ENCODE assay signal across 16 cellular contexts in the genomic region with DNA sequence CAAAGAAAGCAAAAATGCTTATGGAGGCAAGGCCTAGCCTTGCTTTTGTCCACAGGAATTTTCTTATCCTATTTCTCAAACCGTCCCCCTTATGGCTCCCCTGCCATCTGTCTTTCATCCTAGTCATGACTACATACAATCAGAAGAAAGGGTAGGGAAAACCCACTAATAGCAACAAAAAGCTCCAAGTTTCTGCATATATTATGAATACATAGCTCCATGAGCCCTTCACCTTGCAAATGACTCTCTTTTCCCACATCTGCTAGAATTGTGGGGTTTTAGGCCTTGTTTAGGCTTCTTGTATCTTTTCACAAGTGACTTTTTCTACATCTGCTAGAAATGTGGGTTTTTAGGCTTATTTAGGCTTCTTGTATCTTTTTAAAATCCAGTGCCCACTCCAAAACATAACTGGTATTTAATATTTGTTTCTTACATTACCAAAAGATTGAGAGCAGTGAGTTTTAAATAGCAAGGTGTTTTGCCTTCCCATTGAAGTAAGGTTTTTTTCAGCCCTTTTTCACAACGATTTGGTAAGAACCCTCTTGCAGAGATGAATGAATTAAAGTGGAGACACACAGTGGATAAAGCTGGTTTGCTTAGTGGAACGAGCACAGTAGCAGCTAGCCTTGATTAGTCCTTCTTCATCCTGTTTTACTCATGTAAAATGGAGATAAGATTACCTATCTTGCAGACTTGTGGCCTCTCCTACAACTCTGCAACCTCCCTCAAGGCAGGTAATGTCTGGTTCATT. TPM values are rescaled to one million over a fixed set of nuclear protein-coding genes. Genes with fewer than 3 reads are reported as not detected.
DNase-seq lines count a peak whose midpoint lies in the region; ATAC-seq, FAIRE-seq and TF ChIP-seq lines count a peak whose summit lies in the region.
"Had no signal": no experiment of that assay in that cellular context is flagged by ENCODE, and none has a peak within 500 bp of the region (broad histone marks: within the 10 kb centered on the region; RNA-seq: fewer than 3 reads in every experiment).

No MANE protein-coding gene starts in this region.

- H3K36me3 ChIP-seq in IMR-90 (ENCODE audit: control insufficient read depth, insufficient read depth, low read length) (peaks cover 12% of the 10 kb centered on the region), K562 (ENCODE audit: control insufficient read depth, insufficient read depth, low read length) (peaks cover 63% of the 10 kb centered on the region)
- H3K36me3 ChIP-seq: prostate gland had no signal

- TF ChIP-seq POLR2A in A549 (IDR thresholded peaks at IDR 0.05; ENCODE audit: low read length): no peak
- no peak; the same call in 1 of the 2 replicates for TF ChIP-seq POLR2A in IMR-90 (IDR thresholded peaks at IDR 0.05; ENCODE audit: low read depth, low read length)
- peak; percentile 36; the same call in 1 of the 2 replicates for TF ChIP-seq POLR2A in K562 (conservative IDR thresholded peaks at IDR 0.05)

- dilution Hi-C loops in IMR-90 (cut with HindIII; ENCODE audit: low sequenced_read_pairs, unreplicated experiment): no loop called here

- H2AFZ ChIP-seq in IMR-90 (replicated peaks; ENCODE audit: low read length, poor library complexity): no peak overlapping the region
- no peak overlapping the region for H2AFZ ChIP-seq in K562 (ENCODE audit: low read depth, low read length)

- H3K4ac ChIP-seq in IMR-90 (ENCODE audit: low read depth, low read length): no peak overlapping the region

- H2AK5ac ChIP-seq in IMR-90 (ENCODE audit: low read depth, low read length): 0 out of 2 replicates have a peak overlapping the region, but pooled peaks have one; percentile 0

- no peak overlapping the region for H2BK15ac ChIP-seq in IMR-90 (ENCODE audit: low read depth, low read length)

- no peak overlapping the region for H3K56ac ChIP-seq in IMR-90 (ENCODE audit: extremely low read depth, insufficient read depth, low read length)

- H3K9ac ChIP-seq in IMR-90 (ENCODE audit: low read depth, low read length) (no peak overlapping the region), K562 (ENCODE audit: insufficient read depth in 1 of 2, low read depth in 2 of 2, low read length in 2 of 2) (peak overlapping the region in 1 of 2 experiments; percentile 92; a peak in 2 of 4 replicates)

- peak overlapping the region; percentile 98; the same call in 2 of the 3 replicates for H3K4me2 ChIP-seq in A549
- H3K4me2 ChIP-seq in IMR-90 (ENCODE audit: low read depth, low read length): no peak overlapping the region
- peak overlapping the region; percentile 75 for H3K4me2 ChIP-seq in K562 (ENCODE audit: insufficient read depth, low read length)

- in situ Hi-C loops in IMR-90 (cut with MboI; ENCODE audit: low sequenced_read_pairs) (loop anchor here (5.0 to 25.0 kb wide), 2 partner anchors 68 to 127 kb away; no protein-coding TSS in a partner anchor), K562 (cut with MboI) (no loop called here)

- no peak overlapping the region for H4K5ac ChIP-seq in IMR-90 (ENCODE audit: low read depth, low read length)

- no peak overlapping the region for H2BK120ac ChIP-seq in IMR-90 (ENCODE audit: low read depth, low read length)

- H3K4me3 ChIP-seq in A549 (no peak overlapping the region), IMR-90 (ENCODE audit: insufficient read depth, low read depth, low read length) (no peak overlapping the region), K562 (peak overlapping the region; percentile 93)
- H3K4me3 ChIP-seq: prostate gland had no signal

- peaks cover 10 to 22% of the 10 kb centered on the region in 2 experiments for H3K79me1 ChIP-seq in IMR-90 (ENCODE audit: low read depth in 1 of 2, low read length in 2 of 2)

- peak overlapping the region; percentile 12 for H2BK5ac ChIP-seq in IMR-90 (ENCODE audit: low read depth, low read length, poor library complexity, severe bottlenecking)

- no peak overlapping the region for H2AK9ac ChIP-seq in IMR-90 (replicated peaks; ENCODE audit: low read depth, low read length, poor library complexity)

- no peak for TF ChIP-seq EP300 in A549 (IDR thresholded peaks at IDR 0.05)
- peak; percentile 46; the same call in 1 of the 2 replicates for TF ChIP-seq EP300 in K562 (IDR thresholded peaks at IDR 0.05; ENCODE audit: low read length)

- H3K4me1 ChIP-seq in A549 (peaks cover 19% of the 10 kb centered on the region), IMR-90 (ENCODE audit: control insufficient read depth, insufficient read depth, low read length) (peaks cover 5% of the 10 kb centered on the region), K562 (replicated peaks in 1 of 2; ENCODE audit: control insufficient read depth in 2 of 2, insufficient read depth in 2 of 2, low read length in 2 of 2) (peaks cover 19 to 39% of the 10 kb centered on the region in 2 experiments; a peak in 3 of 5 replicates)
- H3K4me1 ChIP-seq: prostate gland had no signal

- CTCF ChIA-PET in A549 (lab: Yijun Ruan, JAX): interaction anchor here (0.8 to 4.6 kb wide), 4 partner anchors 41 to 128 kb away, joined by 3 to 25 read pairs (median 3); no protein-coding TSS in a partner anchor
- CTCF ChIA-PET in IMR-90 (lab: Yijun Ruan, JAX): interaction anchor here (1.3 kb wide), 1 partner anchor 154 kb away, joined by 4 read pairs; no protein-coding TSS in a partner anchor
- CTCF ChIA-PET in K562 (lab: Yijun Ruan, JAX; ENCODE audit: low intra/inter-chr PET ratio): no interaction called here

- no peak overlapping the region for H3K18ac ChIP-seq in IMR-90 (ENCODE audit: low read depth, low read length)

- no peak overlapping the region for H3K23ac ChIP-seq in IMR-90 (ENCODE audit: low read depth, low read length)

- FAIRE-seq in A549 (lab: Jason Lieb, UNC) (no peak), K562 (lab: Jason Lieb, UNC) (no peak)
- FAIRE-seq: endometrium had no signal

- POLR2A ChIA-PET in A549 (lab: Yijun Ruan, JAX) (interaction anchor here (1.1 kb wide), 2 partner anchors 71 to 119 kb away, joined by 3 to 5 read pairs; no protein-coding TSS in a partner anchor), IMR-90 (lab: Charles Lee; ENCODE audit: unreplicated experiment) (interaction anchor here (1.3 kb wide), 1 partner anchor 118 kb away, joined by 3 read pairs; no protein-coding TSS in a partner anchor), K562 (lab: Yijun Ruan, JAX) (interaction anchor here (0.7 to 6.3 kb wide), 18 partner anchors 9 to 152 kb away, joined by 3 to 52 read pairs (median 4); no protein-coding TSS in a partner anchor)

- no peak overlapping the region; a peak in 2 of 4 replicates for H4K8ac ChIP-seq in IMR-90 (ENCODE audit: low read depth in 2 of 2, low read length in 2 of 2)

- BruUV-seq in IMR-90 (replicated peaks; lab: Mats Ljungman, UMichigan): no TSS peak
- BruUV-seq in K562 (replicated peaks; lab: Mats Ljungman, UMichigan): no TSS peak

- H3K79me2 ChIP-seq in K562 (ENCODE audit: control insufficient read depth, insufficient read depth, low read length): peaks cover 66% of the 10 kb centered on the region

- H4K20me1 ChIP-seq in IMR-90 (ENCODE audit: insufficient read depth, low read length) (peaks cover 15% of the 10 kb centered on the region), K562 (replicated peaks; ENCODE audit: control insufficient read depth, insufficient read depth, low read length) (0 out of 2 replicates have a peak, but pooled peaks cover 3% of the 10 kb centered on the region)

- no peak overlapping the region for H4K91ac ChIP-seq in IMR-90 (ENCODE audit: insufficient read depth, low read depth, low read length)

- H3K14ac ChIP-seq in IMR-90 (replicated peaks; ENCODE audit: low read depth, low read length): no peak overlapping the region

- no peak overlapping the region for H2BK20ac ChIP-seq in IMR-90 (ENCODE audit: low read depth, low read length)

- H3K27me3 ChIP-seq in IMR-90 (ENCODE audit: control insufficient read depth, insufficient read depth, low read length) (no peaks in the 10 kb centered on the region), K562 (ENCODE audit: control insufficient read depth in 2 of 2, insufficient read depth in 2 of 2, low read length in 2 of 2) (no peaks in the 10 kb centered on the region)

- H3K9me1 ChIP-seq in IMR-90 (ENCODE audit: insufficient read depth, low read length) (peaks cover 4% of the 10 kb centered on the region), K562 (ENCODE audit: control insufficient read depth, insufficient read depth, low read length) (no peaks in the 10 kb centered on the region)

- intact Hi-C loops in IMR-90 (cut with micrococcal nuclease): loop anchor here (5.0 kb wide), 1 partner anchor 423 kb away; no protein-coding TSS in a partner anchor
- intact Hi-C loops in K562 (cut with micrococcal nuclease): loop anchor here (2.0 to 10.0 kb wide), 4 partner anchors 129 to 757 kb away; a partner anchor contains a TSS

- 66% methylated on average over 3 of the region's 3 CpGs for WGBS in A549 (ENCODE audit: missing lambda C conversion rate)
- WGBS in IMR-90 (ENCODE audit: extremely low coverage in 2 of 2, insufficient read length in 1 of 2), 2 experiments: no CpG with 5 or more reads among the region's 3 CpGs
- WGBS in K562 (ENCODE audit: insufficient coverage, low coverage, missing lambda C conversion rate): 0% methylated on average over 3 of the region's 3 CpGs

- ATAC-seq in A549 (no peak), IMR-90 (ENCODE audit: low read depth) (no peak), K562 (peak; percentile 2; the same call in 2 of the 3 replicates), GM18519 (IDR thresholded peaks at IDR 0.05; ENCODE audit: low FRiP score, unreplicated experiment) (no peak), GM19351 (IDR thresholded peaks at IDR 0.05; ENCODE audit: unreplicated experiment) (no peak)
- ATAC-seq in stimulated activated naive CD8-positive, alpha-beta T cell treated with anti-CD3 and anti-CD28 coated beads, Interleukin-15, Interleukin-2, amounts not matched to agents 100 U/mL and 50 U/mL, for 24 hours: no peak

- H3K27ac ChIP-seq in A549 (peak overlapping the region; percentile 25 to 62; a peak in 4 of 6 replicates), IMR-90 (ENCODE audit: insufficient read depth, low read length) (no peak overlapping the region), K562 (ENCODE audit: extremely low read depth, low read depth, low read length) (peak overlapping the region; percentile 95)
- H3K27ac ChIP-seq: prostate gland had no signal

- TF ChIP-seq RAD21 in A549 (conservative IDR thresholded peaks at IDR 0.05 in 1 of 2, IDR thresholded peaks at IDR 0.05 in 1 of 2) (no peak), IMR-90 (IDR thresholded peaks at IDR 0.05; ENCODE audit: low read length) (no peak), K562 (CRISPR knock-in tag; conservative IDR thresholded peaks at IDR 0.05 in 1 of 2, IDR thresholded peaks at IDR 0.05 in 1 of 2) (no peak; a peak in 1 of 4 replicates)

- DNase-seq in A549 (ENCODE audit: low read depth in 1 of 2, low spot score in 1 of 2): no peak
- no peak for DNase-seq in IMR-90
- peak in 2 of 4 experiments; percentile 19 to 61 for DNase-seq in K562 (ENCODE audit: extremely low read depth in 1 of 4, low spot score in 3 of 4)
- peak; percentile 35 for DNase-seq in kidney tubule cell (ENCODE audit: low spot score)
- DNase-seq in activated CD4-positive, alpha-beta T cell treated with anti-CD3 and anti-CD28 coated beads for 4 hours: no peak
- DNase-seq in stimulated activated naive CD8-positive, alpha-beta T cell treated with anti-CD3 and anti-CD28 coated beads, Interleukin-15, Interleukin-2, amounts not matched to agents 100 U/mL and 50 U/mL, for 24 hours: no peak
- DNase-seq: DND-41; H7; NCI-H1417 treated with DMSO at 0.1 percent for 48 hours; SHP77 treated with DMSO at 0.1 percent for 48 hours; stimulated activated CD4-positive, alpha-beta T cell treated with anti-CD3 and anti-CD28 coated beads, Interleukin-4, amount 100 ng/mL, for 1 hour; stimulated activated naive CD4-positive, alpha-beta T cell had no signal

- TF ChIP-seq CTCF in A549 (IDR thresholded peaks at IDR 0.05) (no peak), IMR-90 (conservative IDR thresholded peaks at IDR 0.05; ENCODE audit: low read depth, low read length) (no peak), K562 (IDR thresholded peaks at IDR 0.05 in 2 of 3, conservative IDR thresholded peaks at IDR 0.05 in 1 of 3; ENCODE audit: insufficient read depth in 2 of 3, low read depth in 1 of 3, low read length in 3 of 3) (no peak)

- H3K9me3 ChIP-seq in A549 (no peaks in the 10 kb centered on the region), IMR-90 (ENCODE audit: control insufficient read depth, insufficient read depth, low read length) (no peaks in the 10 kb centered on the region), K562 (replicated peaks; ENCODE audit: control insufficient read depth, insufficient read depth, low read depth, low read length) (no peaks in the 10 kb centered on the region)
- H3K9me3 ChIP-seq: prostate gland had no signal

RNA-seq across cellular contexts. Expression of a gene that starts 4.4 kb away (rescaled TPM):
- polyA plus RNA-seq in A549 (2011; rRNA removed) (26.6 and 44.7 TPM in 2 replicates), A549 (2017; fragmentation: RNase III; extraction: RNeasy Plus Mini Kit Qiagen cat#74134 plus additional on column Dnase treatment) (36.0 to 49.6 TPM (median 41.6 TPM) in 3 replicates), IMR-90 (2012; rRNA removed) (114 and 129 TPM in 2 replicates), K562 (2011; rRNA removed) (62.1 and 67.7 TPM in 2 replicates), K562 (2014; fragmentation: Illumina TruSeq; extraction: Trizol) (70.7 and 71.9 TPM in 2 replicates), K562 (2014; fragmentation: Nextera tagmentation; extraction: Ambion mirVana) (10 to 100 TPM; 21.3 to 22.4 TPM), K562 (2014; rRNA removed) (118 and 142 TPM in 2 replicates)
- polyA plus RNA-seq in A549 (2012; cell fraction: cytosol; rRNA removed): 67.8 and 72.1 TPM in 2 replicates
- polyA plus RNA-seq in A549 (2012; cell fraction: nucleus; rRNA removed): 113 and 126 TPM in 2 replicates
- 4.6 and 7.2 TPM in 2 replicates for polyA minus RNA-seq in A549 (2011; rRNA and poly(A)+ RNA removed)
- total RNA-seq in IMR-90 (2012; rRNA removed) (10.9 and 16.7 TPM in 2 replicates), K562 (2014; rRNA removed) (124 and 128 TPM in 2 replicates), K562 (2014; rRNA removed; fragmentation: Illumina TruSeq; extraction: Trizol) (47.2 and 53.9 TPM in 2 replicates), K562 (2015; rRNA removed; fragmentation: Illumina TruSeq; extraction: Trizol) (35.6 and 36.3 TPM in 2 replicates), K562 (2021) (131 and 156 TPM in 2 replicates)
- polyA plus RNA-seq in IMR-90 (2012; cell fraction: cytosol; rRNA removed): 128 and 171 TPM in 2 replicates
- 210 and 388 TPM in 2 replicates for polyA plus RNA-seq in IMR-90 (2012; cell fraction: nucleus; rRNA removed; ENCODE audit: low replicate concordance)
- 90.8 and 102 TPM in 2 replicates for total RNA-seq in K562 (2011; cell fraction: chromatin; rRNA removed; ENCODE audit: low replicate concordance)
- total RNA-seq in K562 (2011; cell fraction: nucleolus; rRNA removed): 107 and 116 TPM in 2 replicates
- 70.0 and 72.2 TPM in 2 replicates for total RNA-seq in K562 (2011; cell fraction: nucleoplasm; rRNA removed)
- 70.5 and 81.1 TPM in 2 replicates for polyA plus RNA-seq in K562 (2011; cell fraction: cytosol; rRNA removed)
- polyA plus RNA-seq in K562 (2011; cell fraction: nucleus; rRNA removed): 121 and 179 TPM in 2 replicates
- 105 and 115 TPM in 2 replicates for polyA plus RNA-seq in K562 (2012)
- 20.1 and 28.5 TPM in 2 replicates for polyA minus RNA-seq in K562 (2011; rRNA and poly(A)+ RNA removed)
- polyA minus RNA-seq in K562 (2011; cell fraction: cytosol; rRNA and poly(A)+ RNA removed): 39.4 and 64.1 TPM in 2 replicates
- polyA minus RNA-seq in K562 (2011; cell fraction: nucleus; rRNA and poly(A)+ RNA removed): 113 and 146 TPM in 2 replicates
